ENCODE assay signal across 1 cellular context in the genomic region with DNA sequence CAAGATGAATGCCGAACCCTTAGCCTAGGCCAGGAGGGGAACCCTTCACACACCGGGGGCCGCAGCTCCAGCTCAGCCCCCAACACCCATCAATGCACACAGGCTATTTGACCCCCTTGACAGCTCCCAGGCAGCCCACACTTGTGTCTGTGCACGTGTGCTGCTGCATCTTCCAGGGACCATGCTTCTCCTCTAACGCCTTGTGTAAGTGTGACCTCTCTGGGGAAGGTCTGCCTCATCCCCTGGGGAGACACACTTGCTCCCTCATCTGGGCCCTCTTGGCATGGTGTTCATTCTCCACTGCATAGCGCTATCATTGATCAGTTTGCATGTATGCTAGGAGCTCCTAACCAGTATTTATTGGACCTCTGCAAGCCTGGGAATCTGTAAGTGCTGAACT.
TF ChIP-seq lines count a peak whose summit lies in the region.

No MANE protein-coding gene starts in this region.

TF ChIP-seq in GM23338, 12 proteins besides CTCF, POLR2A, EP300 and RAD21 (continued from another document):
- TF ChIP-seq REST (IDR thresholded peaks at IDR 0.05; ENCODE audit: unreplicated experiment), result no peak
- TF ChIP-seq ZNF462 (CRISPR knock-in tag; IDR thresholded peaks at IDR 0.05), result no peak
- no peak for TF ChIP-seq STAT1 (IDR thresholded peaks at IDR 0.05; ENCODE audit: unreplicated experiment)
